In the genomic region with DNA sequence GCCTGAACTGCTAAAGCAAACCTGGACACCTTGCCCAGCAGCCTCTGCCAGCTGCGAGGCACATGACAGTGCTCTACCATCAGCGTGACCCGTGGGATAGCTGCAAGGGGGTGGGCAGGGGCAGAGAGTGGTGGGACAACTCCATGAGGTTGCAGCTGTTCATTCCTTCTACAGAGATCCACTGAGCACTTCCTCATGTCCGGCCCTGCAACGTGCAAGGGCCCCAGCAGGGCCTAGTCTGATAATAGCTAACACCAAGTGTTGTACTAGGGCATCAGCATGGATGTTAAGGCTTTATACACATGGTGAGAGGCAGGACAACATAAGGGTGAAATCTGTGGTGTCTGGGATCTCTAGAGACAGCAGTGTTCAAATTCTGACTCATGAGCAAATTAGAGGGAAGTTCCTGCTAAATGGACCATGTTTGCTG, we compare ENCODE assay signal across 10 cellular contexts. TPM values are rescaled to one million over a fixed set of nuclear protein-coding genes. Genes with fewer than 3 reads are reported as not detected.
DNase-seq lines count a peak whose midpoint lies in the region; ATAC-seq and TF ChIP-seq lines count a peak whose summit lies in the region.
"Had no signal": no experiment of that assay in that cellular context is flagged by ENCODE, and none has a peak within 500 bp of the region (broad histone marks: within the 10 kb centered on the region; RNA-seq: fewer than 3 reads in every experiment).

No MANE protein-coding gene starts in this region.

- no peak for TF ChIP-seq CTCF in tibial nerve (IDR thresholded peaks at IDR 0.05)

- H3K27me3 ChIP-seq in Karpas-422 (ENCODE audit: low read length): no peaks in the 10 kb centered on the region
- no peaks in the 10 kb centered on the region for H3K27me3 ChIP-seq in tibial nerve
- H3K27me3 ChIP-seq: Peyer's patch had no signal

- H3K4me3 ChIP-seq in Karpas-422 (ENCODE audit: low read length): no peak overlapping the region
- no peak overlapping the region for H3K4me3 ChIP-seq in tibial nerve
- H3K4me3 ChIP-seq: Peyer's patch had no signal

- H3K27ac Mint-ChIP-seq in activated CD4-positive, alpha-beta T cell treated with anti-CD3 and anti-CD28 coated beads, Interleukin-2, amount 10 ng/mL, durations not matched to agents 7 days and 5 days: peak overlapping the region; percentile 7

- TF ChIP-seq POLR2A in tibial nerve (IDR thresholded peaks at IDR 0.05): no peak

- H3K79me2 ChIP-seq in Karpas-422 (ENCODE audit: low read length): no peaks in the 10 kb centered on the region

- peak overlapping the region; percentile 52 for H2AFZ ChIP-seq in Karpas-422 (ENCODE audit: low read length)

- POLR2A ChIA-PET in activated CD4-positive, alpha-beta T cell treated with anti-CD3 and anti-CD28 coated beads, Interleukin-2, amount 10 ng/mL, durations not matched to agents 7 days and 5 days (lab: Charles Lee): no interaction called here

- H4K20me1 ChIP-seq in Karpas-422 (ENCODE audit: insufficient read depth, low read depth, low read length): no peaks in the 10 kb centered on the region

- H3K27ac ChIP-seq in Karpas-422 (ENCODE audit: low read length): no peak overlapping the region
- peak overlapping the region in 3 of 4 donors; percentile 28 to 97 (median 96) for H3K27ac ChIP-seq in tibial nerve

- H3K27me3 Mint-ChIP-seq in activated CD4-positive, alpha-beta T cell treated with anti-CD3 and anti-CD28 coated beads, Interleukin-2, amount 10 ng/mL, durations not matched to agents 7 days and 5 days: no peaks in the 10 kb centered on the region
- H3K27me3 Mint-ChIP-seq in activated T-cell treated with anti-CD3 and anti-CD28 coated beads, Interleukin-2, amount 50 U/mL, for 4 hours (ENCODE audit: low read depth): no peaks in the 10 kb centered on the region

- H3K4me1 Mint-ChIP-seq in activated CD4-positive, alpha-beta T cell treated with anti-CD3 and anti-CD28 coated beads, Interleukin-2, amount 10 ng/mL, durations not matched to agents 7 days and 5 days: peaks cover 36% of the 10 kb centered on the region
- H3K4me1 Mint-ChIP-seq in activated T-cell treated with anti-CD3 and anti-CD28 coated beads, Interleukin-2, amount 50 U/mL, for 4 hours (ENCODE audit: low read depth): peaks cover 32% of the 10 kb centered on the region

- TF ChIP-seq EP300 in tibial nerve (IDR thresholded peaks at IDR 0.05): no peak

- intact Hi-C loops in Right ventricle myocardium inferior (cut with DNase I): no loop called here

- H3K9me3 ChIP-seq in Karpas-422 (ENCODE audit: low read length) (no peaks in the 10 kb centered on the region), tibial nerve (no peaks in the 10 kb centered on the region)
- H3K9me3 ChIP-seq: Peyer's patch had no signal

- peaks cover 11% of the 10 kb centered on the region for H3K36me3 Mint-ChIP-seq in activated CD4-positive, alpha-beta T cell treated with anti-CD3 and anti-CD28 coated beads, Interleukin-2, amount 10 ng/mL, durations not matched to agents 7 days and 5 days (ENCODE audit: low read depth)
- peaks cover 7% of the 10 kb centered on the region for H3K36me3 Mint-ChIP-seq in activated T-cell treated with anti-CD3 and anti-CD28 coated beads, Interleukin-2, amount 50 U/mL, for 4 hours (ENCODE audit: insufficient read depth)

- H3K9me2 ChIP-seq in Karpas-422 (replicated peaks; ENCODE audit: insufficient read depth, low read length): no peaks in the 10 kb centered on the region

- H3K36me3 ChIP-seq in Karpas-422 (ENCODE audit: insufficient read depth, low read length) (no peaks in the 10 kb centered on the region), tibial nerve (no peaks in the 10 kb centered on the region)
- H3K36me3 ChIP-seq: Peyer's patch had no signal

- DNase-seq in activated CD4-positive, alpha-beta T cell treated with anti-CD3 and anti-CD28 coated beads, Interleukin-2, amount 10 ng/mL, durations not matched to agents 7 days and 5 days: no peak
- no peak for DNase-seq in activated CD4-positive, alpha-beta T cell treated with anti-CD3 and anti-CD28 coated beads, Interleukin-2, amount 50 U/mL, for 1 hour
- DNase-seq in Karpas-422 (peak; percentile 74), Right ventricle myocardium inferior (ENCODE audit: missing footprints) (no peak), tibial nerve (ENCODE audit: low spot score in 2 of 2) (no peak), iPS-NIHi11 (ENCODE audit: low spot score) (no peak), EL (no peak)
- DNase-seq in activated T-cell treated with anti-CD3 and anti-CD28 coated beads, Interleukin-2, amount 50 U/mL, for 4 hours: no peak
- DNase-seq: hippocampal formation had no signal

- peaks cover 37% of the 10 kb centered on the region for H3K4me1 ChIP-seq in Karpas-422 (ENCODE audit: low read length)
- H3K4me1 ChIP-seq in tibial nerve: peaks cover 0 to 91% (median 50%) of the 10 kb centered on the region in 4 donors

- no peaks in the 10 kb centered on the region for H3K9me3 Mint-ChIP-seq in activated CD4-positive, alpha-beta T cell treated with anti-CD3 and anti-CD28 coated beads, Interleukin-2, amount 10 ng/mL, durations not matched to agents 7 days and 5 days
- no peaks in the 10 kb centered on the region for H3K9me3 Mint-ChIP-seq in activated T-cell treated with anti-CD3 and anti-CD28 coated beads, Interleukin-2, amount 50 U/mL, for 4 hours

- CTCF ChIA-PET in activated CD4-positive, alpha-beta T cell treated with anti-CD3 and anti-CD28 coated beads, Interleukin-2, amount 10 ng/mL, durations not matched to agents 7 days and 5 days (lab: Charles Lee): no interaction called here

- H3K9ac ChIP-seq in Karpas-422 (ENCODE audit: low read length): peak overlapping the region; percentile 51; the same call in 1 of the 2 replicates

- no peak overlapping the region for H3K4me3 Mint-ChIP-seq in activated CD4-positive, alpha-beta T cell treated with anti-CD3 and anti-CD28 coated beads, Interleukin-2, amount 10 ng/mL, durations not matched to agents 7 days and 5 days
- H3K4me3 Mint-ChIP-seq in activated T-cell treated with anti-CD3 and anti-CD28 coated beads, Interleukin-2, amount 50 U/mL, for 4 hours: no peak overlapping the region

- 69 to 75% methylated on average over 5 of the region's 5 CpGs for WGBS in tibial nerve, 2 donors

- ATAC-seq in Right ventricle myocardium inferior: peak; percentile 45
- no peak for ATAC-seq in activated T-cell treated with anti-CD3 and anti-CD28 coated beads, Interleukin-2, amount 50 U/mL, for 4 hours

- peak overlapping the region; percentile 51 for H3K4me2 ChIP-seq in Karpas-422 (ENCODE audit: low read depth, low read length, poor library complexity, severe bottlenecking)

RNA-seq across cellular contexts. Expression of a gene that starts 14.3 kb away (rescaled TPM):
- total RNA-seq in activated CD4-positive, alpha-beta T cell treated with anti-CD3 and anti-CD28 coated beads, Interleukin-2, amount 10 ng/mL, durations not matched to agents 7 days and 5 days: 10 to 100 TPM; 17.0 to 21.1 TPM
- total RNA-seq in Karpas-422 (2014; rRNA removed; shearing (Covaris generic); ENCODE audit: low replicate concordance): 4.5 and 6.7 TPM in 2 replicates
- total RNA-seq in Right ventricle myocardium inferior (8.4 TPM), tibial nerve (10 to 100 TPM; 14.9 to 50.4 (median 31.8) TPM)
- 1 to 10 TPM; 4.1 to 5.4 (median 4.6) TPM for total RNA-seq in activated T-cell treated with anti-CD3 and anti-CD28 coated beads, Interleukin-2, amount 50 U/mL, for 4 hours

RNA-seq across cellular contexts. Expression of a gene that starts 40.4 kb away (rescaled TPM):
- 10 to 100 TPM; 39.9 to 42.6 TPM for total RNA-seq in activated CD4-positive, alpha-beta T cell treated with anti-CD3 and anti-CD28 coated beads, Interleukin-2, amount 10 ng/mL, durations not matched to agents 7 days and 5 days
- total RNA-seq in Karpas-422 (2014; rRNA removed; shearing (Covaris generic); ENCODE audit: low replicate concordance): 73.5 and 78.1 TPM in 2 replicates
- total RNA-seq in Right ventricle myocardium inferior: 18.9 TPM
- total RNA-seq in tibial nerve: 10 to 100 TPM; 12.2 to 39.6 (median 29.6) TPM
- total RNA-seq in activated T-cell treated with anti-CD3 and anti-CD28 coated beads, Interleukin-2, amount 50 U/mL, for 4 hours: 10 to 100 TPM; 66.0 to 75.5 (median 67.5) TPM
